27 cellular contexts compared by ENCODE assay signal in genomic region chr4:153449338-153449737, GRCh38. TPM values are rescaled to one million over a fixed set of nuclear protein-coding genes. Genes with fewer than 3 reads are reported as not detected.
A peak's percentile ranks its signal among the peaks of the same experiment; 100 is the strongest.
DNase-seq lines count a peak whose midpoint lies in the region; ATAC-seq and TF ChIP-seq lines count a peak whose summit lies in the region.
"Had no signal": no experiment of that assay in that cellular context is flagged by ENCODE, and none has a peak within 500 bp of the region (broad histone marks: within the 10 kb centered on the region; RNA-seq: fewer than 3 reads in every experiment).

No MANE protein-coding gene starts in this region.

- H3K4me1 ChIP-seq in DND-41 (ENCODE audit: insufficient read depth, low read length): peaks cover 36% of the 10 kb centered on the region
- peaks cover 16 to 18% of the 10 kb centered on the region in 2 experiments for H3K4me1 ChIP-seq in trophoblast cell (ENCODE audit: control insufficient read depth in 1 of 2, insufficient read depth in 2 of 2, low read length in 2 of 2)
- H3K4me1 ChIP-seq in smooth muscle cell (ENCODE audit: low read depth): peaks cover 3% of the 10 kb centered on the region
- H3K4me1 ChIP-seq: adrenal gland, BE2C had no signal

- no peak overlapping the region for H4K91ac ChIP-seq in trophoblast cell (ENCODE audit: low read depth, low read length)

- H4K8ac ChIP-seq in trophoblast cell (ENCODE audit: low read depth, low read length): no peak overlapping the region

- peaks cover 14% of the 10 kb centered on the region for H3K79me1 ChIP-seq in trophoblast cell (ENCODE audit: low read length)

- H2AFZ ChIP-seq in DND-41 (ENCODE audit: low read depth, low read length) (no peak overlapping the region), trophoblast cell (ENCODE audit: insufficient read depth, low read length, poor library complexity) (no peak overlapping the region), smooth muscle cell (ENCODE audit: low read depth) (no peak overlapping the region)
- H2AFZ ChIP-seq: GM23338 had no signal

- H3K27me3 Mint-ChIP-seq in activated CD4-positive, alpha-beta T cell treated with anti-CD3 and anti-CD28 coated beads, Interleukin-2, amount 10 ng/mL, durations not matched to agents 7 days and 5 days: no peaks in the 10 kb centered on the region

- H3K9me3 Mint-ChIP-seq in activated CD4-positive, alpha-beta T cell treated with anti-CD3 and anti-CD28 coated beads, Interleukin-2, amount 10 ng/mL, durations not matched to agents 7 days and 5 days: no peaks in the 10 kb centered on the region
- H3K9me3 Mint-ChIP-seq in activated naive CD4-positive, alpha-beta T cell treated with anti-CD3 and anti-CD28 coated beads, Interleukin-2, amount 50 U/mL, for 72 hours: no peaks in the 10 kb centered on the region
- H3K9me3 Mint-ChIP-seq: endodermal cell, GM23338 had no signal

- H3K4me1 Mint-ChIP-seq in activated CD4-positive, alpha-beta T cell treated with anti-CD3 and anti-CD28 coated beads, Interleukin-2, amount 10 ng/mL, durations not matched to agents 7 days and 5 days: peaks cover 36% of the 10 kb centered on the region

- H3K4me3 ChIP-seq in DND-41 (ENCODE audit: low read depth in 1 of 2, low read length in 2 of 2) (no peak overlapping the region), trophoblast cell (ENCODE audit: low read depth, low read length) (no peak overlapping the region), smooth muscle cell (no peak overlapping the region)
- H3K4me3 ChIP-seq: adrenal gland, esophagus squamous epithelium, gastroesophageal sphincter, GM23338, MG63 had no signal

- no peak overlapping the region for H3K9ac ChIP-seq in DND-41 (ENCODE audit: low read depth, low read length)
- no peak overlapping the region for H3K9ac ChIP-seq in trophoblast cell (ENCODE audit: low read length)
- no peak overlapping the region for H3K9ac ChIP-seq in smooth muscle cell (ENCODE audit: low read depth)

- DNase-seq in activated CD4-positive, alpha-beta T cell treated with anti-CD3 and anti-CD28 coated beads, Interleukin-2, amount 10 ng/mL, durations not matched to agents 7 days and 5 days: no peak
- no peak for DNase-seq in activated CD4-positive, alpha-beta T cell treated with anti-CD3 and anti-CD28 coated beads for 4 hours
- DNase-seq in DND-41 (no peak), trophoblast cell (no peak), smooth muscle cell (lab: John Stamatoyannopoulos, UW; ENCODE audit: unreplicated experiment) (no peak)
- no peak for DNase-seq in activated naive CD4-positive, alpha-beta T cell treated with anti-CD3 and anti-CD28 coated beads, Interleukin-2, amount 50 U/mL, for 72 hours (ENCODE audit: low spot score in 2 of 2)
- DNase-seq: activated CD4-positive, alpha-beta T cell treated with anti-CD3 and anti-CD28 coated beads, Interleukin-2, amount 50 U/mL, for 4 hours; activated T-cell treated with anti-CD3 and anti-CD28 coated beads, Interleukin-2, amount 50 U/mL, for 1 hour; adrenal gland; BE2C; brain microvascular endothelial cell; Calu3; endodermal cell; esophagus squamous epithelium; islet precursor cell; MG63; NCI-H1417 treated with DMSO at 0.1 percent for 48 hours; NCI-H2107; NCI-H510A treated with DMSO at 0.1 percent for 48 hours; SIG-M5; small intestine; stimulated activated CD4-positive, alpha-beta T cell treated with anti-CD3 and anti-CD28 coated beads, Interleukin-4, amount 100 ng/mL, for 1 hour had no signal

- H4K12ac ChIP-seq in trophoblast cell (ENCODE audit: low read depth, low read length): no peak overlapping the region

- H2BK5ac ChIP-seq in trophoblast cell (ENCODE audit: low read depth, low read length, poor library complexity): no peak overlapping the region

- H2AK5ac ChIP-seq in trophoblast cell (ENCODE audit: low read length): no peak overlapping the region

- ATAC-seq in DND-41 (ENCODE audit: insufficient read depth, low read depth) (no peak), HG02798 (IDR thresholded peaks at IDR 0.05; ENCODE audit: poor library complexity, unreplicated experiment) (no peak), GM21529 (IDR thresholded peaks at IDR 0.05; ENCODE audit: unreplicated experiment) (no peak)
- no peak for ATAC-seq in activated naive CD4-positive, alpha-beta T cell treated with anti-CD3 and anti-CD28 coated beads, Interleukin-2, amount 50 U/mL, for 72 hours
- ATAC-seq: gastroesophageal sphincter, GM23338 had no signal

- no peak overlapping the region for H3K14ac ChIP-seq in trophoblast cell (ENCODE audit: low read length)

- no peak overlapping the region for H3K4ac ChIP-seq in trophoblast cell (ENCODE audit: low read depth, low read length)

- no peak overlapping the region for H2BK120ac ChIP-seq in trophoblast cell (ENCODE audit: insufficient read depth, low read length, poor library complexity)

- H3K79me2 ChIP-seq in DND-41 (ENCODE audit: insufficient read depth, low read length) (no peaks in the 10 kb centered on the region; the same call in 1 of the 2 replicates), trophoblast cell (ENCODE audit: control insufficient read depth, insufficient read depth, low read length, poor library complexity) (peaks cover 1% of the 10 kb centered on the region), smooth muscle cell (ENCODE audit: low read depth) (no peaks in the 10 kb centered on the region)

- no peak overlapping the region for H3K23ac ChIP-seq in trophoblast cell (ENCODE audit: low read length)

- no peak for TF ChIP-seq CTCF in DND-41 (IDR thresholded peaks at IDR 0.05; ENCODE audit: borderline replicate concordance, extremely low read depth, low read length, poor library complexity, severe bottlenecking)
- TF ChIP-seq CTCF in smooth muscle cell (IDR thresholded peaks at IDR 0.05; ENCODE audit: borderline replicate concordance, insufficient read depth, poor library complexity, severe bottlenecking): no peak

- WGBS in trophoblast cell (ENCODE audit: extremely low coverage, insufficient coverage, insufficient read length): no CpG with 5 or more reads among the region's 1 CpG
- 97% methylated on average over 1 of the region's 1 CpG for WGBS in smooth muscle cell (ENCODE audit: low lambda C conversion rate)

- H2BK12ac ChIP-seq in trophoblast cell (ENCODE audit: low read length): peak overlapping the region; percentile 32

- no peaks in the 10 kb centered on the region for H3K9me3 ChIP-seq in DND-41 (ENCODE audit: insufficient read depth, low read length, severe bottlenecking)
- H3K9me3 ChIP-seq in trophoblast cell (ENCODE audit: insufficient read depth, low read depth, low read length): no peaks in the 10 kb centered on the region
- H3K9me3 ChIP-seq in smooth muscle cell (replicated peaks; ENCODE audit: low read depth): no peaks in the 10 kb centered on the region
- H3K9me3 ChIP-seq: adrenal gland, BE2C, esophagus squamous epithelium, gastroesophageal sphincter, MG63 had no signal

- H4K20me1 ChIP-seq in DND-41 (ENCODE audit: insufficient read depth, low read length): no peaks in the 10 kb centered on the region
- H4K20me1 ChIP-seq in smooth muscle cell (ENCODE audit: low read depth): no peaks in the 10 kb centered on the region

- CTCF ChIA-PET in activated CD4-positive, alpha-beta T cell treated with anti-CD3 and anti-CD28 coated beads, Interleukin-2, amount 10 ng/mL, durations not matched to agents 7 days and 5 days (lab: Charles Lee): interaction anchor here (1.0 kb wide), 1 partner anchor 17 kb away, joined by 3 read pairs; no protein-coding TSS in a partner anchor

- H3K36me3 Mint-ChIP-seq in activated CD4-positive, alpha-beta T cell treated with anti-CD3 and anti-CD28 coated beads, Interleukin-2, amount 10 ng/mL, durations not matched to agents 7 days and 5 days (ENCODE audit: low read depth): peaks cover 1% of the 10 kb centered on the region
- no peaks in the 10 kb centered on the region for H3K36me3 Mint-ChIP-seq in activated naive CD4-positive, alpha-beta T cell treated with anti-CD3 and anti-CD28 coated beads, Interleukin-2, amount 50 U/mL, for 72 hours
- H3K36me3 Mint-ChIP-seq: type B pancreatic cell had no signal

- peaks cover 7% of the 10 kb centered on the region for H3F3A ChIP-seq in smooth muscle cell (ENCODE audit: low read depth)

- H3K4me2 ChIP-seq in DND-41 (ENCODE audit: insufficient read depth, low read length) (no peak overlapping the region), trophoblast cell (ENCODE audit: low read length) (no peak overlapping the region), smooth muscle cell (no peak overlapping the region)
- H3K4me2 ChIP-seq: GM23338 had no signal

- no peaks in the 10 kb centered on the region for H3K36me3 ChIP-seq in DND-41 (ENCODE audit: insufficient read depth, low read length)
- no peaks in the 10 kb centered on the region for H3K36me3 ChIP-seq in trophoblast cell (ENCODE audit: control insufficient read depth in 1 of 2, insufficient read depth in 2 of 2, low read length in 2 of 2)
- no peaks in the 10 kb centered on the region for H3K36me3 ChIP-seq in smooth muscle cell (ENCODE audit: low read depth)
- H3K36me3 ChIP-seq: adrenal gland, BE2C, brain microvascular endothelial cell, esophagus squamous epithelium, gastroesophageal sphincter, MG63 had no signal

- peak overlapping the region; percentile 91 for H3K27ac Mint-ChIP-seq in activated CD4-positive, alpha-beta T cell treated with anti-CD3 and anti-CD28 coated beads, Interleukin-2, amount 10 ng/mL, durations not matched to agents 7 days and 5 days
- peak overlapping the region; percentile 45 to 77 for H3K27ac Mint-ChIP-seq in activated naive CD4-positive, alpha-beta T cell treated with anti-CD3 and anti-CD28 coated beads, Interleukin-2, amount 50 U/mL, for 72 hours
- H3K27ac Mint-ChIP-seq: endodermal cell, GM23338, type B pancreatic cell had no signal

- POLR2A ChIA-PET in activated CD4-positive, alpha-beta T cell treated with anti-CD3 and anti-CD28 coated beads, Interleukin-2, amount 10 ng/mL, durations not matched to agents 7 days and 5 days (lab: Charles Lee): interaction anchor here (0.6 kb wide), 1 partner anchor 43 kb away, joined by 3 read pairs; no protein-coding TSS in a partner anchor

- H3K27me3 ChIP-seq in DND-41 (ENCODE audit: insufficient read depth, low read length, poor library complexity) (no peaks in the 10 kb centered on the region), trophoblast cell (ENCODE audit: insufficient read depth, low read length) (no peaks in the 10 kb centered on the region), smooth muscle cell (ENCODE audit: low read depth) (no peaks in the 10 kb centered on the region)
- H3K27me3 ChIP-seq: adrenal gland, BE2C, brain microvascular endothelial cell, esophagus squamous epithelium, gastroesophageal sphincter, MG63 had no signal

- H3K27ac ChIP-seq in DND-41 (ENCODE audit: low read length) (peak overlapping the region; percentile 89), trophoblast cell (ENCODE audit: low read depth, low read length) (no peak overlapping the region), smooth muscle cell (ENCODE audit: low read depth) (no peak overlapping the region)
- H3K27ac ChIP-seq: adrenal gland, brain microvascular endothelial cell, gastroesophageal sphincter had no signal

- no peak overlapping the region for H3K4me3 Mint-ChIP-seq in activated CD4-positive, alpha-beta T cell treated with anti-CD3 and anti-CD28 coated beads, Interleukin-2, amount 10 ng/mL, durations not matched to agents 7 days and 5 days
- H3K4me3 Mint-ChIP-seq: endodermal cell, GM23338, type B pancreatic cell had no signal

- no peak overlapping the region for H3K18ac ChIP-seq in trophoblast cell (ENCODE audit: low read length)

RNA-seq across cellular contexts. Expression of gene TMEM131L, which starts 16.8 kb away (rescaled TPM):
- 10 to 100 TPM; 49.3 to 56.0 TPM for total RNA-seq in activated CD4-positive, alpha-beta T cell treated with anti-CD3 and anti-CD28 coated beads, Interleukin-2, amount 10 ng/mL, durations not matched to agents 7 days and 5 days
- total RNA-seq in activated naive CD4-positive, alpha-beta T cell treated with anti-CD3 and anti-CD28 coated beads, Interleukin-2, amount 50 U/mL, for 72 hours: 10 to 100 TPM; 44.8 to 47.7 TPM
- 8.3 and 8.9 TPM in 2 replicates for polyA plus RNA-seq in trophoblast cell (2013)
- total RNA-seq in smooth muscle cell: 6.7 and 12.9 TPM in 2 replicates
- polyA plus RNA-seq in smooth muscle cell: 2.6 and 4.3 TPM in 2 replicates
